2 cellular contexts compared by ENCODE assay signal in genomic region chr12:6614513-6615177, GRCh38.
TF ChIP-seq lines count a peak whose summit lies in the region.

No MANE protein-coding gene starts in this region.

TF ChIP-seq in HCT116, 20 proteins besides CTCF, POLR2A, EP300 and RAD21 (continued from another document):
- TF ChIP-seq ZFX (IDR thresholded peaks at IDR 0.05) (no peak), EZH2 (IDR thresholded peaks at IDR 0.05) (no peak), JUND (IDR thresholded peaks at IDR 0.05) (no peak), ATF3 (IDR thresholded peaks at IDR 0.05) (no peak), EGR1 (IDR thresholded peaks at IDR 0.05; ENCODE audit: low read depth) (no peak), ELF1 (IDR thresholded peaks at IDR 0.05; ENCODE audit: borderline replicate concordance, low read depth) (no peak), CBX3 (IDR thresholded peaks at IDR 0.05; ENCODE audit: low read depth) (no peak), ZNF274 (IDR thresholded peaks at IDR 0.05; ENCODE audit: low read depth, low read length) (no peak), SP1 (IDR thresholded peaks at IDR 0.05; ENCODE audit: low read depth) (no peak), FOSL1 (IDR thresholded peaks at IDR 0.05; ENCODE audit: low read depth) (no peak), MAX (IDR thresholded peaks at IDR 0.05) (no peak), POLR2AphosphoS5 (IDR thresholded peaks at IDR 0.05; ENCODE audit: low read depth, low read length) (no peak), CEBPB (IDR thresholded peaks at IDR 0.05; ENCODE audit: low read depth) (no peak), YY1 (IDR thresholded peaks at IDR 0.05; ENCODE audit: extremely low read depth, insufficient replicate concordance, low read depth, low read length) (no peak)
- TF ChIP-seq, protein P1, sequence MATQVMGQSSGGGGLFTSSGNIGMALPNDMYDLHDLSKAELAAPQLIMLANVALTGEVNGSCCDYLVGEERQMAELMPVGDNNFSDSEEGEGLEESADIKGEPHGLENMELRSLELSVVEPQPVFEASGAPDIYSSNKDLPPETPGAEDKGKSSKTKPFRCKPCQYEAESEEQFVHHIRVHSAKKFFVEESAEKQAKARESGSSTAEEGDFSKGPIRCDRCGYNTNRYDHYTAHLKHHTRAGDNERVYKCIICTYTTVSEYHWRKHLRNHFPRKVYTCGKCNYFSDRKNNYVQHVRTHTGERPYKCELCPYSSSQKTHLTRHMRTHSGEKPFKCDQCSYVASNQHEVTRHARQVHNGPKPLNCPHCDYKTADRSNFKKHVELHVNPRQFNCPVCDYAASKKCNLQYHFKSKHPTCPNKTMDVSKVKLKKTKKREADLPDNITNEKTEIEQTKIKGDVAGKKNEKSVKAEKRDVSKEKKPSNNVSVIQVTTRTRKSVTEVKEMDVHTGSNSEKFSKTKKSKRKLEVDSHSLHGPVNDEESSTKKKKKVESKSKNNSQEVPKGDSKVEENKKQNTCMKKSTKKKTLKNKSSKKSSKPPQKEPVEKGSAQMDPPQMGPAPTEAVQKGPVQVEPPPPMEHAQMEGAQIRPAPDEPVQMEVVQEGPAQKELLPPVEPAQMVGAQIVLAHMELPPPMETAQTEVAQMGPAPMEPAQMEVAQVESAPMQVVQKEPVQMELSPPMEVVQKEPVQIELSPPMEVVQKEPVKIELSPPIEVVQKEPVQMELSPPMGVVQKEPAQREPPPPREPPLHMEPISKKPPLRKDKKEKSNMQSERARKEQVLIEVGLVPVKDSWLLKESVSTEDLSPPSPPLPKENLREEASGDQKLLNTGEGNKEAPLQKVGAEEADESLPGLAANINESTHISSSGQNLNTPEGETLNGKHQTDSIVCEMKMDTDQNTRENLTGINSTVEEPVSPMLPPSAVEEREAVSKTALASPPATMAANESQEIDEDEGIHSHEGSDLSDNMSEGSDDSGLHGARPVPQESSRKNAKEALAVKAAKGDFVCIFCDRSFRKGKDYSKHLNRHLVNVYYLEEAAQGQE (IDR thresholded peaks at IDR 0.05; ENCODE audit: low read depth), result no peak
TF ChIP-seq in HCT116: peak in this region for 0.

TF ChIP-seq in WTC11, 78 proteins besides CTCF, POLR2A, EP300 and RAD21 (continued from another document):
- no peak for TF ChIP-seq ATF2 (CRISPR knock-in tag; IDR thresholded peaks at IDR 0.05; ENCODE audit: borderline replicate concordance, low read depth)
- TF ChIP-seq TCF7 (CRISPR knock-in tag; IDR thresholded peaks at IDR 0.05; ENCODE audit: low read depth), result no peak
- TF ChIP-seq NFE2L1 (CRISPR knock-in tag; IDR thresholded peaks at IDR 0.05), result no peak
- no peak for TF ChIP-seq JAZF1 (CRISPR knock-in tag; IDR thresholded peaks at IDR 0.05)
- TF ChIP-seq MAX (CRISPR knock-in tag; IDR thresholded peaks at IDR 0.05), result no peak
- TF ChIP-seq, protein P2, sequence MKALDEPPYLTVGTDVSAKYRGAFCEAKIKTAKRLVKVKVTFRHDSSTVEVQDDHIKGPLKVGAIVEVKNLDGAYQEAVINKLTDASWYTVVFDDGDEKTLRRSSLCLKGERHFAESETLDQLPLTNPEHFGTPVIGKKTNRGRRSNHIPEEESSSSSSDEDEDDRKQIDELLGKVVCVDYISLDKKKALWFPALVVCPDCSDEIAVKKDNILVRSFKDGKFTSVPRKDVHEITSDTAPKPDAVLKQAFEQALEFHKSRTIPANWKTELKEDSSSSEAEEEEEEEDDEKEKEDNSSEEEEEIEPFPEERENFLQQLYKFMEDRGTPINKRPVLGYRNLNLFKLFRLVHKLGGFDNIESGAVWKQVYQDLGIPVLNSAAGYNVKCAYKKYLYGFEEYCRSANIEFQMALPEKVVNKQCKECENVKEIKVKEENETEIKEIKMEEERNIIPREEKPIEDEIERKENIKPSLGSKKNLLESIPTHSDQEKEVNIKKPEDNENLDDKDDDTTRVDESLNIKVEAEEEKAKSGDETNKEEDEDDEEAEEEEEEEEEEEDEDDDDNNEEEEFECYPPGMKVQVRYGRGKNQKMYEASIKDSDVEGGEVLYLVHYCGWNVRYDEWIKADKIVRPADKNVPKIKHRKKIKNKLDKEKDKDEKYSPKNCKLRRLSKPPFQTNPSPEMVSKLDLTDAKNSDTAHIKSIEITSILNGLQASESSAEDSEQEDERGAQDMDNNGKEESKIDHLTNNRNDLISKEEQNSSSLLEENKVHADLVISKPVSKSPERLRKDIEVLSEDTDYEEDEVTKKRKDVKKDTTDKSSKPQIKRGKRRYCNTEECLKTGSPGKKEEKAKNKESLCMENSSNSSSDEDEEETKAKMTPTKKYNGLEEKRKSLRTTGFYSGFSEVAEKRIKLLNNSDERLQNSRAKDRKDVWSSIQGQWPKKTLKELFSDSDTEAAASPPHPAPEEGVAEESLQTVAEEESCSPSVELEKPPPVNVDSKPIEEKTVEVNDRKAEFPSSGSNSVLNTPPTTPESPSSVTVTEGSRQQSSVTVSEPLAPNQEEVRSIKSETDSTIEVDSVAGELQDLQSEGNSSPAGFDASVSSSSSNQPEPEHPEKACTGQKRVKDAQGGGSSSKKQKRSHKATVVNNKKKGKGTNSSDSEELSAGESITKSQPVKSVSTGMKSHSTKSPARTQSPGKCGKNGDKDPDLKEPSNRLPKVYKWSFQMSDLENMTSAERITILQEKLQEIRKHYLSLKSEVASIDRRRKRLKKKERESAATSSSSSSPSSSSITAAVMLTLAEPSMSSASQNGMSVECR (CRISPR knock-in tag; IDR thresholded peaks at IDR 0.05; ENCODE audit: borderline replicate concordance), result no peak
- no peak for TF ChIP-seq STAT6 (CRISPR knock-in tag; conservative IDR thresholded peaks at IDR 0.05; ENCODE audit: low read depth)
- TF ChIP-seq ZBTB21 (CRISPR knock-in tag; IDR thresholded peaks at IDR 0.05; ENCODE audit: borderline replicate concordance), result no peak
- no peak for TF ChIP-seq SOX15 (CRISPR knock-in tag; IDR thresholded peaks at IDR 0.05)
- TF ChIP-seq, protein P3, sequence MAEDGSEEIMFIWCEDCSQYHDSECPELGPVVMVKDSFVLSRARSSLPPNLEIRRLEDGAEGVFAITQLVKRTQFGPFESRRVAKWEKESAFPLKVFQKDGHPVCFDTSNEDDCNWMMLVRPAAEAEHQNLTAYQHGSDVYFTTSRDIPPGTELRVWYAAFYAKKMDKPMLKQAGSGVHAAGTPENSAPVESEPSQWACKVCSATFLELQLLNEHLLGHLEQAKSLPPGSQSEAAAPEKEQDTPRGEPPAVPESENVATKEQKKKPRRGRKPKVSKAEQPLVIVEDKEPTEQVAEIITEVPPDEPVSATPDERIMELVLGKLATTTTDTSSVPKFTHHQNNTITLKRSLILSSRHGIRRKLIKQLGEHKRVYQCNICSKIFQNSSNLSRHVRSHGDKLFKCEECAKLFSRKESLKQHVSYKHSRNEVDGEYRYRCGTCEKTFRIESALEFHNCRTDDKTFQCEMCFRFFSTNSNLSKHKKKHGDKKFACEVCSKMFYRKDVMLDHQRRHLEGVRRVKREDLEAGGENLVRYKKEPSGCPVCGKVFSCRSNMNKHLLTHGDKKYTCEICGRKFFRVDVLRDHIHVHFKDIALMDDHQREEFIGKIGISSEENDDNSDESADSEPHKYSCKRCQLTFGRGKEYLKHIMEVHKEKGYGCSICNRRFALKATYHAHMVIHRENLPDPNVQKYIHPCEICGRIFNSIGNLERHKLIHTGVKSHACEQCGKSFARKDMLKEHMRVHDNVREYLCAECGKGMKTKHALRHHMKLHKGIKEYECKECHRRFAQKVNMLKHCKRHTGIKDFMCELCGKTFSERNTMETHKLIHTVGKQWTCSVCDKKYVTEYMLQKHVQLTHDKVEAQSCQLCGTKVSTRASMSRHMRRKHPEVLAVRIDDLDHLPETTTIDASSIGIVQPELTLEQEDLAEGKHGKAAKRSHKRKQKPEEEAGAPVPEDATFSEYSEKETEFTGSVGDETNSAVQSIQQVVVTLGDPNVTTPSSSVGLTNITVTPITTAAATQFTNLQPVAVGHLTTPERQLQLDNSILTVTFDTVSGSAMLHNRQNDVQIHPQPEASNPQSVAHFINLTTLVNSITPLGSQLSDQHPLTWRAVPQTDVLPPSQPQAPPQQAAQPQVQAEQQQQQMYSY (CRISPR knock-in tag; IDR thresholded peaks at IDR 0.05), result no peak
- no peak for TF ChIP-seq EMX1 (CRISPR knock-in tag; IDR thresholded peaks at IDR 0.05)
- TF ChIP-seq HMGA2 (CRISPR knock-in tag; IDR thresholded peaks at IDR 0.05), result no peak
- no peak for TF ChIP-seq ZNF232 (CRISPR knock-in tag; IDR thresholded peaks at IDR 0.05)
